ENCODE assay signal across 15 cellular contexts in the genomic region with DNA sequence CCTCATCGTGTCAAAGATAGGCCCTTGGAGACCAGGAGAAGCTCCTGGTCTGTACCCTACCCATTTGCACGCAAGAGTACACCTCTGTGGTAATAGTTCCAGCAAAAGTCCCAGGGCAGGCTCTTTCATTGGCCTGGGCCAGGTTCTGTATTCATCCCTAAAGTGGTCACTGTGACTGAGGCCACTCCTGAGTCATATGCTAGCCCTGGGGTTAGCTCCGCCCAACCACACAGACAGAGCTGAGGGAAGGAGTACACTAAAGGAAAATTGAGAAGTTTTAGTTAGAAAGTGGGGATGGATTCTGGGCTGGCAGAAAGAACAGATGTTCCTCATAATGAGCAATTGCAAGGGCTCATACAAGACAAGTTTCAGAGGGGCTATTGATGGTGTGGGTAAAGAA.
DNase-seq lines count a peak whose midpoint lies in the region; ATAC-seq, FAIRE-seq and TF ChIP-seq lines count a peak whose summit lies in the region.
"Had no signal": no experiment of that assay in that cellular context is flagged by ENCODE, and none has a peak within 500 bp of the region (broad histone marks: within the 10 kb centered on the region; RNA-seq: fewer than 3 reads in every experiment).

No MANE protein-coding gene starts in this region.

- no peaks in the 10 kb centered on the region for H3K27me3 ChIP-seq in ACC112 (ENCODE audit: insufficient read depth, low read length)
- H3K27me3 ChIP-seq in left lung, result no peaks in the 10 kb centered on the region

- no peaks in the 10 kb centered on the region for H3K36me3 ChIP-seq in ACC112 (ENCODE audit: insufficient read depth, low read length)
- H3K36me3 ChIP-seq in left lung, result no peaks in the 10 kb centered on the region

- H3K79me2 ChIP-seq in ACC112 (ENCODE audit: control insufficient read depth, insufficient read depth, low read length, unreplicated experiment), result no peaks in the 10 kb centered on the region
- H3K79me2 ChIP-seq: parathyroid adenoma had no signal

- H3K27ac Mint-ChIP-seq in T-helper 17 cell, result peak overlapping the region; percentile 91

- no peak overlapping the region for H2AFZ ChIP-seq in ACC112 (ENCODE audit: low read length, unreplicated experiment)
- H2AFZ ChIP-seq: parathyroid adenoma had no signal

- ATAC-seq in T-helper 17 cell, result no peak
- ATAC-seq in left lung, result peak; percentile 60
- no peak for ATAC-seq in HG02884 (IDR thresholded peaks at IDR 0.05; ENCODE audit: unreplicated experiment)
- no peak for ATAC-seq in GM19463 (IDR thresholded peaks at IDR 0.05; ENCODE audit: unreplicated experiment)
- ATAC-seq: left colon had no signal

- intact Hi-C loops in left lung (cut with DNase I), result no loop called here

- no peaks in the 10 kb centered on the region for H3K27me3 Mint-ChIP-seq in T-helper 17 cell

- TF ChIP-seq CTCF in left lung (IDR thresholded peaks at IDR 0.05), result no peak

- no peak for DNase-seq in GM19239 (ENCODE audit: insufficient read length, low spot score)
- DNase-seq in T-helper 17 cell, result no peak
- DNase-seq in left lung, result peak in 1 of 2 donors; percentile 48
- DNase-seq in HPDE6-E6E7 (ENCODE audit: extremely low spot score), result no peak
- no peak for DNase-seq in hepatic stellate cell (ENCODE audit: low spot score)
- DNase-seq: C1 segment of cervical spinal cord, cerebellar nuclear complex, left colon, NCI-H146 had no signal

- peaks cover 45% of the 10 kb centered on the region for H3K4me1 ChIP-seq in ACC112 (ENCODE audit: control insufficient read depth, insufficient read depth, low read length, unreplicated experiment)
- peaks cover 11 to 67% of the 10 kb centered on the region in 2 donors for H3K4me1 ChIP-seq in left lung
- H3K4me1 ChIP-seq: parathyroid adenoma had no signal

- no peak overlapping the region for H3K4me3 Mint-ChIP-seq in T-helper 17 cell

- H3K27ac ChIP-seq in ACC112 (ENCODE audit: low read depth, low read length), result peak overlapping the region; percentile 73
- H3K27ac ChIP-seq in left lung, result peak overlapping the region in 1 of 2 donors; percentile 71
- H3K27ac ChIP-seq: parathyroid adenoma had no signal

- H3K9me3 ChIP-seq in T-helper 17 cell (ENCODE audit: control insufficient read depth, low read length, poor library complexity, severe bottlenecking), result no peaks in the 10 kb centered on the region
- H3K9me3 ChIP-seq in left lung, result no peaks in the 10 kb centered on the region

- peaks cover 2% of the 10 kb centered on the region for H3K36me3 Mint-ChIP-seq in T-helper 17 cell (ENCODE audit: low read depth)

- H3K4me1 Mint-ChIP-seq in T-helper 17 cell, result peaks cover 19% of the 10 kb centered on the region

- no peak overlapping the region for H3K4me3 ChIP-seq in ACC112 (ENCODE audit: low read depth, low read length)
- H3K4me3 ChIP-seq in left lung, result no peak overlapping the region

- peak; percentile 40 for FAIRE-seq in GM19239 (lab: Jason Lieb, UNC)
- FAIRE-seq: frontal cortex, TTC549 had no signal
